ENCODE assay signal across 8 cellular contexts in the genomic region with DNA sequence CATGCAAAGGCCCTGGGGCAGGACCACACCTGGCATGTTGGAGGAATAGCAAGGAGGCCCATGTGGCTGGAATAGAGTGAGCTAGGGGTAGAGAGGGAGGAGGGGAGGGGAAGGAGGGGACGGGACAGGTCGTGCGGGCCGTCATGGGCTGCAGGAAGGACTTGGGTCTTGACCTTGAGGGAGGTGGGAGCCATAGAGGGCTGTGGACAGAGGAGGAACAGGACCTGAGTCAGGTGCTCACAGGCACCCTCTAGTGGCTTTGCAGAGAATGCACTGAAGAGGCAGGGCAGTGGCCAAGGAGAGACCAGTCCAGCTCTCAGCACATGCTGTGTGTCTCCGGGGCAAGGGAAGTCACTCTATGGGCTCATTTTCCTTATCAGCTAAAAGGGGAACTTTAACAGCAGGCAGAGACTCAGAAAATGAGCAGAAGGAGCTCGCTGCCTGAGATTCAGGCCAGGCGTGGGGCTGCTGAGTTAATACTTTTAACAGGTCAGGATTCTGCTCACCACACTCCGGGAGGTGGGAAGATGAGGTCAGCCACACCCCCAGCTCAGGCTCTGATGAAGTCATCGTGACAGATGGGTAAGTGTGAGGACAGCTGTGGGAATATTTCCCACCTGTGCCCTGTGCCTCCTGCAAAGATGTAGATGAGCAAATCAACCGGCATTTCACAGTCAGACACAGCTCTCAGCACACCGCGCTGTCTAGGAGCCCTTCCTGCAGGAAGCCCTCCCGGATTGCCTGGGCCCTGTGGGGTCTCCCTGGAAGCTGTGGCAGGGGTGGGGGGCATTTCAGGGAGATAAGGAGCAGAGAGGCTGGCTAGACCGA. TPM values are rescaled to one million over a fixed set of nuclear protein-coding genes. Genes with fewer than 3 reads are reported as not detected.
DNase-seq lines count a peak whose midpoint lies in the region; ATAC-seq and TF ChIP-seq lines count a peak whose summit lies in the region.

No MANE protein-coding gene starts in this region.

- H3K4me3 ChIP-seq in WI38 (ENCODE audit: low read depth, low read length): no peak overlapping the region
- no peak overlapping the region for H3K4me3 ChIP-seq in dorsolateral prefrontal cortex
- no peak overlapping the region for H3K4me3 ChIP-seq in stomach

- H3K9me3 ChIP-seq in stomach: no peaks in the 10 kb centered on the region

- no peak for TF ChIP-seq EP300 in stomach (IDR thresholded peaks at IDR 0.05)

- H3K36me3 ChIP-seq in stomach: no peaks in the 10 kb centered on the region

- TF ChIP-seq CTCF in GM12872 (IDR thresholded peaks at IDR 0.05; ENCODE audit: insufficient read depth, low read depth, low read length) (peak; percentile 98), WI38 (IDR thresholded peaks at IDR 0.05; ENCODE audit: low read depth, low read length) (peak; percentile 86), dorsolateral prefrontal cortex (IDR thresholded peaks at IDR 0.05 in 54 of 56, conservative IDR thresholded peaks at IDR 0.05 in 2 of 56; ENCODE audit: low read depth in 1 of 56, partially characterized antibody in 56 of 56) (peak; percentile 36 to 73 (median 63)), stomach (IDR thresholded peaks at IDR 0.05) (peak in 5 of 7 experiments; percentile 49 to 65 (median 61))

- no peaks in the 10 kb centered on the region for H3K27me3 ChIP-seq in dorsolateral prefrontal cortex
- H3K27me3 ChIP-seq in stomach: peaks cover 0 to 25% (median 4%) of the 10 kb centered on the region in 3 donors

- H3K27ac ChIP-seq in dorsolateral prefrontal cortex (peak overlapping the region in 1 of 59 donors; percentile 29), stomach (peak overlapping the region in 1 of 5 donors; percentile 70)

- ATAC-seq in HG02763 (IDR thresholded peaks at IDR 0.05; ENCODE audit: unreplicated experiment): no peak

- intact Hi-C loops in dorsolateral prefrontal cortex (cut with DNase I): no loop called here
- intact Hi-C loops in stomach (cut with DNase I; ENCODE audit: low total_unique reads): no loop called here

- 36 to 49% (median 41%) methylated on average over 13 to 14 of the region's 14 CpGs for WGBS in stomach, 5 donors

- TF ChIP-seq POLR2A in stomach (IDR thresholded peaks at IDR 0.05): no peak

- peaks cover 14 to 32% (median 25%) of the 10 kb centered on the region in 4 donors for H3K4me1 ChIP-seq in stomach

- peak; percentile 97 for DNase-seq in A172 (ENCODE audit: low spot score)
- peak; percentile 94 for DNase-seq in NCI-H226
- peak in 7 of 10 donors; percentile 39 to 68 (median 49) for DNase-seq in dorsolateral prefrontal cortex
- DNase-seq in medulla oblongata (ENCODE audit: extremely low spot score): peak; percentile 68
- peak; percentile 67 for DNase-seq in stomach

RNA-seq across cellular contexts. Expression of gene TNFAIP8L1, which starts 6.0 kb away (rescaled TPM):
- total RNA-seq in A172 (2014; rRNA removed; shearing (Covaris generic)): 7.5 and 9.5 TPM in 2 replicates
- 10 to 100 TPM in 117 of 120 experiments, 1 to 10 TPM in 3; 6.5 to 31.1 (median 19.5) TPM for total RNA-seq in dorsolateral prefrontal cortex
- total RNA-seq in stomach: 10 to 100 TPM in 2 of 5 donors, 1 to 10 TPM in 3; 7.0 to 43.4 (median 9.5) TPM
- 1 to 10 TPM; 5.3 to 5.5 (median 5.4) TPM for polyA plus RNA-seq in stomach

RNA-seq across cellular contexts. Expression of gene MYDGF, which starts 36.8 kb away (rescaled TPM):
- total RNA-seq in A172 (2014; rRNA removed; shearing (Covaris generic)): 200 and 211 TPM in 2 replicates
- 10 to 100 TPM; 18.4 to 49.7 (median 30.3) TPM for total RNA-seq in dorsolateral prefrontal cortex
- 10 to 100 TPM; 41.4 to 77.5 (median 71.3) TPM for total RNA-seq in stomach
- 10 to 100 TPM; 66.4 to 86.6 (median 75.3) TPM for polyA plus RNA-seq in stomach
